In genomic region chr22:33167998-33168397, GRCh38 we compare ENCODE assay signal across 21 cellular contexts.
"Had no signal": no experiment of that assay in that cellular context is flagged by ENCODE, and none has a peak within 500 bp of the region (broad histone marks: within the 10 kb centered on the region; RNA-seq: fewer than 3 reads in every experiment).

No MANE protein-coding gene starts in this region.

- FAIRE-seq: K562 had no signal

- DNase-seq: Kasumi-1; MM.1S; NCI-H1105 treated with DMSO at 0.1 percent for 48 hours; NCI-H1417 treated with DMSO at 0.1 percent for 48 hours; NCI-H146; NCI-H1694 treated with DMSO at 0.1 percent for 48 hours; NCI-H1930; NCI-H2081; NCI-H2107; NCI-H2227 treated with DMSO at 0.1 percent for 48 hours; NCI-H524; NCI-H526 treated with DMSO at 0.1 percent for 48 hours; NCI-H748 treated with DMSO at 0.1 percent for 48 hours; NK-92 treated with Interleukin-12 subunit alpha and Interleukin-12 subunit beta, amount 100 ng/mL, for 24 hours; OCI-M1; PC-9; Peyer's patch; SHP77 treated with DMSO at 0.1 percent for 48 hours; SJCRH30 had no signal

- H3K4me1 ChIP-seq: Peyer's patch, SJCRH30 had no signal

- H3K27ac ChIP-seq: KMS-11, PC-9, Peyer's patch, SJCRH30 had no signal

- H3K36me3 ChIP-seq: Peyer's patch, SJCRH30 had no signal

- H3K27me3 ChIP-seq: Peyer's patch, SJCRH30 had no signal

- H3K9me3 ChIP-seq: Peyer's patch, SJCRH30 had no signal

- H3K4me3 ChIP-seq: K562, PC-9, Peyer's patch, SJCRH30 had no signal
